ENCODE assay signal across 1 cellular context in genomic region chr1:33349778-33350610, GRCh38.
A peak's percentile ranks its signal among the peaks of the same experiment; 100 is the strongest.
TF ChIP-seq lines count a peak whose summit lies in the region.

No MANE protein-coding gene starts in this region.

TF ChIP-seq in GM12878, 131 proteins besides CTCF, POLR2A, EP300 and RAD21 (continued from another document):
- no peak for TF ChIP-seq NFYA (IDR thresholded peaks at IDR 0.05; ENCODE audit: borderline replicate concordance, low read depth, low read length)
- TF ChIP-seq CUX1 (IDR thresholded peaks at IDR 0.05; ENCODE audit: insufficient replicate concordance, low read depth, low read length): no peak
- peak; percentile 29 for TF ChIP-seq HDAC6 (IDR thresholded peaks at IDR 0.05; ENCODE audit: unreplicated experiment)
- no peak for TF ChIP-seq RBBP5 (conservative IDR thresholded peaks at IDR 0.05)
- peak; percentile 81 for TF ChIP-seq PAX5 (IDR thresholded peaks at IDR 0.05; ENCODE audit: borderline replicate concordance, low read depth, low read length)
- no peak for TF ChIP-seq CBX3 (IDR thresholded peaks at IDR 0.05; ENCODE audit: borderline replicate concordance, low read depth)
- peak; percentile 63 to 70; a peak in 3 of 4 replicates for TF ChIP-seq IKZF2 (IDR thresholded peaks at IDR 0.05)
- TF ChIP-seq ZNF384 (IDR thresholded peaks at IDR 0.05; ENCODE audit: borderline replicate concordance, low read depth, low read length): no peak
- 0 out of 2 replicates have a peak, but pooled peaks have one; percentile 38 for TF ChIP-seq BACH1 (IDR thresholded peaks at IDR 0.05; ENCODE audit: borderline replicate concordance)
- TF ChIP-seq EGR1 (IDR thresholded peaks at IDR 0.05; ENCODE audit: borderline replicate concordance in 1 of 2, low read depth in 2 of 2, low read length in 2 of 2): peak in 1 of 2 experiments; percentile 29; a peak in 1 of 3 replicates
- TF ChIP-seq ZNF687 (IDR thresholded peaks at IDR 0.05): peak; percentile 88
- peak; percentile 57; the same call in 1 of the 2 replicates for TF ChIP-seq RELB (IDR thresholded peaks at IDR 0.05; ENCODE audit: low read depth)
- no peak for TF ChIP-seq USF2 (IDR thresholded peaks at IDR 0.05; ENCODE audit: borderline replicate concordance, low read depth, low read length)
- peak; percentile 69; the same call in 1 of the 2 replicates for TF ChIP-seq ZNF207 (IDR thresholded peaks at IDR 0.05; ENCODE audit: borderline replicate concordance)
- TF ChIP-seq DPF2 (IDR thresholded peaks at IDR 0.05): peak; percentile 89
- peak; percentile 35 to 76; a peak in 2 of 4 replicates for TF ChIP-seq BHLHE40 (IDR thresholded peaks at IDR 0.05; ENCODE audit: borderline replicate concordance in 1 of 2, low read depth in 2 of 2, low read length in 1 of 2)
- peak; percentile 67; the same call in 1 of the 2 replicates for TF ChIP-seq PML (IDR thresholded peaks at IDR 0.05; ENCODE audit: low read length)
- TF ChIP-seq HDGF (IDR thresholded peaks at IDR 0.05): peak; percentile 81; the same call in 1 of the 2 replicates
- TF ChIP-seq TAF1 (IDR thresholded peaks at IDR 0.05; ENCODE audit: borderline replicate concordance, low read depth, low read length): peak; percentile 60; the same call in 1 of the 2 replicates
- peak; percentile 75 for TF ChIP-seq MAX (IDR thresholded peaks at IDR 0.05; ENCODE audit: low read depth, low read length)
- TF ChIP-seq EED (IDR thresholded peaks at IDR 0.05; ENCODE audit: low read depth): peak; percentile 59; the same call in 1 of the 2 replicates
- peak; percentile 69 for TF ChIP-seq MLLT1 (IDR thresholded peaks at IDR 0.05)
- TF ChIP-seq GATAD2B (conservative IDR thresholded peaks at IDR 0.05; ENCODE audit: low read depth): peak; percentile 88
- TF ChIP-seq TCF12 (IDR thresholded peaks at IDR 0.05; ENCODE audit: low read depth, low read length): peak; percentile 14; the same call in 1 of the 2 replicates
- TF ChIP-seq RELA (IDR thresholded peaks at IDR 0.05; ENCODE audit: borderline replicate concordance, partially characterized antibody): peak; percentile 28
- TF ChIP-seq CBFB (IDR thresholded peaks at IDR 0.05; ENCODE audit: low read depth): peak; percentile 42
- no peak for TF ChIP-seq SUZ12 (IDR thresholded peaks at IDR 0.05; ENCODE audit: unreplicated experiment)
- TF ChIP-seq BCL11A (IDR thresholded peaks at IDR 0.05; ENCODE audit: low read depth, low read length): no peak
- TF ChIP-seq LARP7 (IDR thresholded peaks at IDR 0.05): peak; percentile 90
- peak; percentile 43; the same call in 1 of the 2 replicates for TF ChIP-seq YY1 (IDR thresholded peaks at IDR 0.05; ENCODE audit: low read depth, low read length)
- TF ChIP-seq MXI1 (IDR thresholded peaks at IDR 0.05; ENCODE audit: low read depth, low read length): peak; percentile 81
- peak; percentile 23 for TF ChIP-seq SP1 (IDR thresholded peaks at IDR 0.05; ENCODE audit: low read depth, low read length)
- TF ChIP-seq ZBTB40 (IDR thresholded peaks at IDR 0.05; ENCODE audit: borderline replicate concordance): 0 out of 2 replicates have a peak, but pooled peaks have one; percentile 30
- TF ChIP-seq CHD2 (IDR thresholded peaks at IDR 0.05; ENCODE audit: borderline replicate concordance, low read depth, low read length): 0 out of 2 replicates have a peak, but pooled peaks have one; percentile 39
- TF ChIP-seq IKZF1 (conservative IDR thresholded peaks at IDR 0.05): peak; percentile 82
- TF ChIP-seq SIN3A (IDR thresholded peaks at IDR 0.05; ENCODE audit: low read depth, low read length): peak; percentile 29; the same call in 1 of the 2 replicates
- peak; percentile 84 for TF ChIP-seq POLR2AphosphoS5 (IDR thresholded peaks at IDR 0.05; ENCODE audit: low read length)
- TF ChIP-seq MEF2A (IDR thresholded peaks at IDR 0.05; ENCODE audit: insufficient read depth, low read depth, low read length): no peak
- TF ChIP-seq RUNX3 (IDR thresholded peaks at IDR 0.05; ENCODE audit: low read length): peak; percentile 58; the same call in 1 of the 2 replicates
- peak; percentile 91 for TF ChIP-seq SPI1 (IDR thresholded peaks at IDR 0.05; ENCODE audit: borderline replicate concordance, insufficient read depth, low read depth, low read length)
- no peak for TF ChIP-seq NR2C1 (IDR thresholded peaks at IDR 0.05)
